ENCODE assay signal across 8 cellular contexts in genomic region chr3:49295489-49296058, GRCh38. TPM values are rescaled to one million over a fixed set of nuclear protein-coding genes. Genes with fewer than 3 reads are reported as not detected.
DNase-seq lines count a peak whose midpoint lies in the region; ATAC-seq and TF ChIP-seq lines count a peak whose summit lies in the region.

No MANE protein-coding gene starts in this region.

- TF ChIP-seq RAD21 in Ishikawa (IDR thresholded peaks at IDR 0.05; ENCODE audit: low read depth) = peak; percentile 61

- no peaks in the 10 kb centered on the region for H3K4me1 ChIP-seq in DND-41 (ENCODE audit: insufficient read depth, low read length)
- H3K4me1 ChIP-seq in spleen = peaks cover 0 to 33% (median 8%) of the 10 kb centered on the region in 6 donors

- WGBS in spleen, 5 donors = 68 to 84% (median 79%) methylated on average over 11 of the region's 11 CpGs

- no peak overlapping the region for H2AFZ ChIP-seq in DND-41 (ENCODE audit: low read depth, low read length)

- no peak overlapping the region for H3K4me2 ChIP-seq in DND-41 (ENCODE audit: insufficient read depth, low read length)

- ATAC-seq in DND-41 (ENCODE audit: insufficient read depth, low read depth) = peak; percentile 44; the same call in 1 of the 3 replicates
- ATAC-seq in HG02852 (IDR thresholded peaks at IDR 0.05; ENCODE audit: unreplicated experiment) = no peak
- ATAC-seq in GM19463 (IDR thresholded peaks at IDR 0.05; ENCODE audit: unreplicated experiment) = no peak

- no peak overlapping the region for H3K27ac ChIP-seq in DND-41 (ENCODE audit: low read length)
- H3K27ac ChIP-seq in spleen = peak overlapping the region in 2 of 8 donors; percentile 66 to 73

- no peak for TF ChIP-seq POLR2A in spleen (IDR thresholded peaks at IDR 0.05)

- no peak for TF ChIP-seq EP300 in Ishikawa (IDR thresholded peaks at IDR 0.05; ENCODE audit: borderline replicate concordance)

- H3K9me3 ChIP-seq in DND-41 (ENCODE audit: insufficient read depth, low read length, severe bottlenecking) = no peaks in the 10 kb centered on the region
- no peaks in the 10 kb centered on the region for H3K9me3 ChIP-seq in spleen

- H4K20me1 ChIP-seq in DND-41 (ENCODE audit: insufficient read depth, low read length) = 0 out of 2 replicates have a peak, but pooled peaks cover 2% of the 10 kb centered on the region

- H3K27me3 ChIP-seq in DND-41 (ENCODE audit: insufficient read depth, low read length, poor library complexity) (no peaks in the 10 kb centered on the region), spleen (replicated peaks in 1 of 7) (no peaks in the 10 kb centered on the region)

- peak; percentile 73 for TF ChIP-seq CTCF in DND-41 (IDR thresholded peaks at IDR 0.05; ENCODE audit: borderline replicate concordance, extremely low read depth, low read length, poor library complexity, severe bottlenecking)
- TF ChIP-seq CTCF in foreskin fibroblast (IDR thresholded peaks at IDR 0.05; ENCODE audit: low read depth, low read length) = peak; percentile 51
- TF ChIP-seq CTCF in spleen (IDR thresholded peaks at IDR 0.05 in 8 of 11, conservative IDR thresholded peaks at IDR 0.05 in 3 of 11) = peak in 10 of 11 experiments; percentile 32 to 71 (median 60)

- H3K4me3 ChIP-seq in DND-41 (ENCODE audit: low read depth in 1 of 2, low read length in 2 of 2) (no peak overlapping the region), foreskin fibroblast (ENCODE audit: low read depth in 1 of 2, low read length in 2 of 2) (no peak overlapping the region), spleen (no peak overlapping the region)

- peaks cover 87% of the 10 kb centered on the region for H3K36me3 ChIP-seq in DND-41 (ENCODE audit: insufficient read depth, low read length)
- H3K36me3 ChIP-seq in spleen = peaks cover 9 to 100% (median 95%) of the 10 kb centered on the region in 6 donors

- no peak overlapping the region for H3K9ac ChIP-seq in DND-41 (ENCODE audit: low read depth, low read length)

- intact Hi-C loops in spleen (cut with DNase I; ENCODE audit: low total_unique reads) = loop anchor here (10.0 kb wide), 1 partner anchor 149 kb away; no protein-coding TSS in a partner anchor

- DNase-seq in DND-41 = peak; percentile 43
- DNase-seq in activated CD4-positive, alpha-beta T cell treated with anti-CD3 and anti-CD28 coated beads, Interleukin-2, amount 50 U/mL, for 4 hours = peak; percentile 7
- DNase-seq in foreskin fibroblast = peak; percentile 24 to 57
- no peak for DNase-seq in spleen
- DNase-seq in NCI-H2107 (lab: John Stamatoyannopoulos, UW) = no peak

- H3K79me2 ChIP-seq in DND-41 (ENCODE audit: insufficient read depth, low read length) = no peaks in the 10 kb centered on the region

TF ChIP-seq in Ishikawa, 13 proteins besides CTCF, POLR2A, EP300 and RAD21:
- TF ChIP-seq NFIC (IDR thresholded peaks at IDR 0.05) (no peak), MAX (IDR thresholded peaks at IDR 0.05) (no peak), FOXM1 (IDR thresholded peaks at IDR 0.05; ENCODE audit: borderline replicate concordance, low read depth) (peak; percentile 52; the same call in 1 of the 2 replicates), TCF12 (IDR thresholded peaks at IDR 0.05; ENCODE audit: low read depth) (no peak), CREB1 (IDR thresholded peaks at IDR 0.05; ENCODE audit: low read depth) (no peak), CEBPB (IDR thresholded peaks at IDR 0.05) (no peak), REST (IDR thresholded peaks at IDR 0.05; ENCODE audit: low read depth) (no peak)
- TF ChIP-seq, protein P1, sequence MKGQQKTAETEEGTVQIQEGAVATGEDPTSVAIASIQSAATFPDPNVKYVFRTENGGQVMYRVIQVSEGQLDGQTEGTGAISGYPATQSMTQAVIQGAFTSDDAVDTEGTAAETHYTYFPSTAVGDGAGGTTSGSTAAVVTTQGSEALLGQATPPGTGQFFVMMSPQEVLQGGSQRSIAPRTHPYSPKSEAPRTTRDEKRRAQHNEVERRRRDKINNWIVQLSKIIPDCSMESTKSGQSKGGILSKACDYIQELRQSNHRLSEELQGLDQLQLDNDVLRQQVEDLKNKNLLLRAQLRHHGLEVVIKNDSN (IDR thresholded peaks at IDR 0.05) = no peak
TF ChIP-seq in Ishikawa: peak in this region for 1.

RNA-seq across cellular contexts. Expression of gene C3orf62, which starts 18.5 kb away (rescaled TPM):
- 10 to 100 TPM in 3 of 7 donors, 1 to 10 TPM in 4; 7.6 to 15.0 (median 9.3) TPM for total RNA-seq in spleen
- 1 to 10 TPM; 4.1 to 8.1 (median 8.0) TPM for polyA plus RNA-seq in spleen

RNA-seq across cellular contexts. Expression of gene USP4, which starts 44.3 kb away (rescaled TPM):
- total RNA-seq in spleen = 100 to 1,000 TPM in 2 of 7 donors, 10 to 100 TPM in 5; 48.9 to 107 (median 84.5) TPM
- polyA plus RNA-seq in spleen = 10 to 100 TPM; 28.1 to 52.2 (median 33.4) TPM

Comparison
In these comparisons a context has a peak if more than half of its experiments do, and no peak if none do; other contexts are left out.
1. DNase-seq: peak in DND-41 (single experiment), activated CD4-positive, alpha-beta T cell treated with anti-CD3 and anti-CD28 coated beads, Interleukin-2, amount 50 U/mL, for 4 hours (2 of 2) and foreskin fibroblast (2 of 2); none in spleen (single experiment) and NCI-H2107 (single experiment).
2. Peak in every context shown above with its lines, with median percentiles within 50 percentile points of each other: CTCF ChIP-seq.